Comparison of ENCODE assay signal across 1 cellular context in the genomic region with DNA sequence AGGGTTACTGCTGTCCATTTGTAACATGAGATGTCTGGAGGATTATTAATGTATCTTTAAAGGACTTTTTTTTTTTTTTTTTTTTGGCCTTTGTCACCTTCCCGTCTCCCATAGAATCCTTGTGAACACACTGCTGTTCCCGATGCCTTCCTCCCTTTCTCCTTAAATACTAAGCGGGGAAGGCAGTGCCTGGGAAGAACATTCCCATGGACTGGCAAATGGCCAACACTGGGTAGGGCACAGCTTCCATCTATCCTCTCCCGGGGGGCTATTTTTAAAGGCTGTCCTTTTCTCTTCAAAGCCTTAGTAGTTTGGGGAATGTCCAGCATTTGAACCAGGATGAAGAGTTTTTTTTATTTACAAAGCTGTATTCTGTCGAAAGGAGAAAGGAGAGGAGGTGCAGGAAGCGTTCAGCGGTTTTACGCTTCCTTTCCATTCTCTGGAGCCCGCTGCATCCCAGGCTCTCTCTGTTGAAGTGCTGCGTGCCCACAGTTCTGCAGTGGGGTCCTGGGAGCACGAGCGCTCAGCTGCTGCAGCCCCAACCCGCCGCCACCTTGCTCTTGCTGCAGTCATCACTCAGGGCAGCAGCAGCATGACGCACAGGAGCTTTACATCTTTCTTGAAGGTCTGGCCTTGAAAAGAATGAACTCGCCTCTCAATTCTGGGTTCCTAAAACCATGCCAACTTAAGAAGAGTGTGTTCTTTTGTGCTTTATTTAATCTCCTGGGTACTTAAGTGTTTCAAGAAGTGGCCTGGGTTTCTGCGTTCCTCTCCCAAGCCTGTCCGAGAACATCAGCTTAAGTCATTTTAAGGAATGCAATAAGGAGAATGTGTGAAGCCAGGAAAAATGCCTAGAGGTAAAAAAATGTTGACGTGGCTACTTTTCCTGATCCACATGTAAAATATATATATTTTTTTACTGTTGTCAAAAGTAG.
TF ChIP-seq lines count a peak whose summit lies in the region.

No MANE protein-coding gene starts in this region.

TF ChIP-seq in H1, 55 proteins besides CTCF, POLR2A, EP300 and RAD21:
- TF ChIP-seq FOSL1 (IDR thresholded peaks at IDR 0.05; ENCODE audit: insufficient read depth, low read depth, low read length): no peak
- no peak for TF ChIP-seq KDM4A (IDR thresholded peaks at IDR 0.05; ENCODE audit: low read depth, low read length, severe bottlenecking)
- no peak for TF ChIP-seq TAF7 (optimal IDR thresholded peaks at IDR 0.05; ENCODE audit: borderline replicate concordance, low read depth, low read length)
- TF ChIP-seq EZH2 (IDR thresholded peaks at IDR 0.05; ENCODE audit: low read depth, low read length, severe bottlenecking): no peak
TF ChIP-seq in H1: peak in this region for 0.
